In the genomic region with DNA sequence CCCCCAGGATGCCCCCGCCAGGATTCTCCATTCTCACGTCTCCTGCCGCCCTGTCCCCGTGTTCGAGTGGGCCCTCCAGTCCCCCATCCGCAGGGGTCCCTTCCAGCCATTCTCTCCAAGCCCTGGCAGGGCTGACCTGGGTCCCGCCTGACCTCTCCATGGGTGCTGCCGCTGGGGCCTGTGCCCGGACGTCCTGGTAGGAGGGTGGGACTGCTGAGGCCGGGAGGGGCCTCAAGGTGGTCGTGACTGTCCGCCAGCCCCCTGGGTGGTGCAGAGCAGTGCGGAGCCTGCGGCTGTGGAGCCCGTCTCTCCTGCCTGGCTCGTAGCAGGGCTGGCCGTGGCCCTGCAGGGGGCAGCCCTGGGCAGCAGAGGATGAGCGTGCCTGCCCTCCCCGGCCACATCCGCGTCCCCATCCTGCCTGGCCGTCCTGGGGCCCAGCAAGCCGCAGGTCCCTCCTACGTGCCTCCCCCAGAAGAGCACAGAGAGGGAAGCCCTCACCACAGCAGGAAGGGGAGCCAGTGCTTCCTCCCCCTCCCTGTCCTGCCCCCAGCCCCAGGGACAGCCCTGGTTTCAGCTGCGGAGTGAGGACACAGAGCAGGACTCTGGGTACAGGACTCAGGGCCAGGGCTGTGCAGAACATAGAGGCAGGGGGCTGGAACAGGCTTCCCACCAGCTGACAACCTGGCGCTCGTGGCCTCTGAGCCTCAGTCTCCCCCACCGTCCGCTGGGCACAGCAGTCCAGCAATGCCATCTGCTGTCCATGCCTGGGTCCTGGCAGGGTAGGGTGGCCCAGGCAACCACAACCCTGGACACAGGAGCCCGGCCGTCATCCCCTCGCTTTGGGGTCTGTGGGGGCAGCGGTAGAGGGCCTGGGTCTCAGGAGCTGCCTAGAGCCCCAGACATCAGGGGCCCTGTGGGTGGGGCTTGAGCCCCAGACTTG, we compare ENCODE assay signal across 8 cellular contexts. TPM values are rescaled to one million over a fixed set of nuclear protein-coding genes. Genes with fewer than 3 reads are reported as not detected.
DNase-seq lines count a peak whose midpoint lies in the region; ATAC-seq and TF ChIP-seq lines count a peak whose summit lies in the region.

No MANE protein-coding gene starts in this region.

- H3K9me3 ChIP-seq in MG63 (peaks cover under 1% of the 10 kb centered on the region; the same call in 1 of the 2 replicates), breast epithelium (peaks cover under 1 to 2% of the 10 kb centered on the region in 2 donors)

- no peaks in the 10 kb centered on the region for H3K36me3 Mint-ChIP-seq in activated B cell treated with CpG ODN at 0.5 μM for 24 hours (ENCODE audit: low read depth)

- POLR2A ChIA-PET in activated B cell treated with CpG ODN at 0.5 μM for 24 hours (lab: Charles Lee): interaction anchor here (1.0 to 1.7 kb wide), 6 partner anchors 33 to 232 kb away, joined by 3 to 11 read pairs (median 6); a partner anchor contains a TSS

- CTCF ChIA-PET in activated B cell treated with CpG ODN at 0.5 μM for 24 hours (lab: Charles Lee): interaction anchor here (0.9 to 1.3 kb wide), 4 partner anchors 96 to 233 kb away, joined by 3 to 6 read pairs (median 4); no protein-coding TSS in a partner anchor

- ATAC-seq in Right ventricle myocardium inferior (peak; percentile 84), activated B cell treated with CpG ODN at 0.5 μM for 24 hours (ENCODE audit: low read depth) (peak; percentile 98), GM21526 (IDR thresholded peaks at IDR 0.05; ENCODE audit: low FRiP score, unreplicated experiment) (no peak)

- H3K9me3 Mint-ChIP-seq in activated B cell treated with CpG ODN at 0.5 μM for 24 hours: no peaks in the 10 kb centered on the region

- H3K4me1 Mint-ChIP-seq in activated B cell treated with CpG ODN at 0.5 μM for 24 hours: peaks cover 11% of the 10 kb centered on the region

- peaks cover 15 to 19% of the 10 kb centered on the region in 2 donors for H3K4me1 ChIP-seq in breast epithelium

- peak overlapping the region; percentile 66 to 80 for H3K27ac ChIP-seq in breast epithelium

- no peak overlapping the region for H3K4me3 ChIP-seq in MG63
- peak overlapping the region in 1 of 3 donors; percentile 47 for H3K4me3 ChIP-seq in breast epithelium

- intact Hi-C loops in Right ventricle myocardium inferior (cut with DNase I): loop anchor here (5.0 kb wide), 2 partner anchors 45 to 80 kb away; a partner anchor contains a TSS
- intact Hi-C loops in cardiac septum (cut with DNase I): loop anchor here (5.0 kb wide), 1 partner anchor 80 kb away; a partner anchor contains a TSS
- intact Hi-C loops in activated B cell treated with CpG ODN at 0.5 μM for 24 hours (cut with micrococcal nuclease): loop anchor here (1.0 to 2.0 kb wide), 7 partner anchors 31 to 232 kb away; a partner anchor contains a TSS
- intact Hi-C loops in breast epithelium (cut with DNase I; ENCODE audit: low total_unique reads): loop anchor here (10.0 kb wide), 1 partner anchor 207 kb away; a partner anchor contains a TSS

- DNase-seq in Right ventricle myocardium inferior (ENCODE audit: missing footprints) (peak; percentile 87), cardiac septum (ENCODE audit: low spot score) (no peak), MG63 (peak; percentile 39), activated B cell treated with CpG ODN at 0.5 μM for 24 hours (peak; percentile 66), breast epithelium (ENCODE audit: low spot score in 2 of 2) (no peak), kidney tubule cell (ENCODE audit: low spot score) (peak; percentile 75)
- DNase-seq in stimulated activated CD4-positive, alpha-beta T cell treated with anti-CD3 and anti-CD28 coated beads, Interleukin-4, amount 100 ng/mL, for 48 hours (ENCODE audit: low read depth in 2 of 2): peak; percentile 42 to 54

- no peaks in the 10 kb centered on the region for H3K36me3 ChIP-seq in MG63
- no peaks in the 10 kb centered on the region for H3K36me3 ChIP-seq in breast epithelium

- no peaks in the 10 kb centered on the region for H3K27me3 ChIP-seq in MG63
- H3K27me3 ChIP-seq in breast epithelium: no peaks in the 10 kb centered on the region

- H3K27me3 Mint-ChIP-seq in activated B cell treated with CpG ODN at 0.5 μM for 24 hours: no peaks in the 10 kb centered on the region

- no peak overlapping the region for H3K4me3 Mint-ChIP-seq in activated B cell treated with CpG ODN at 0.5 μM for 24 hours

- H3K27ac Mint-ChIP-seq in activated B cell treated with CpG ODN at 0.5 μM for 24 hours: no peak overlapping the region

- TF ChIP-seq CTCF in activated B cell treated with CpG ODN at 0.5 μM for 24 hours (IDR thresholded peaks at IDR 0.05) (peak; percentile 68), breast epithelium (IDR thresholded peaks at IDR 0.05) (peak; percentile 39 to 70 (median 70))

- TF ChIP-seq POLR2A in breast epithelium (IDR thresholded peaks at IDR 0.05): no peak

RNA-seq across cellular contexts. Expression of a gene that starts 1.5 kb away (rescaled TPM):
- total RNA-seq in Right ventricle myocardium inferior (not detected), cardiac septum (not detected), activated B cell treated with CpG ODN at 0.5 μM for 24 hours (not detected in 2 replicates), breast epithelium (not detected)
- not detected in 2 replicates for total RNA-seq in MG63 (2014; rRNA removed; shearing (Covaris generic); ENCODE audit: low replicate concordance)

RNA-seq across cellular contexts. Expression of a gene that starts 41.9 kb away (rescaled TPM):
- 6.5 TPM for total RNA-seq in Right ventricle myocardium inferior
- 6.2 TPM for total RNA-seq in cardiac septum
- 2.9 and 6.0 TPM in 2 replicates for total RNA-seq in MG63 (2014; rRNA removed; shearing (Covaris generic); ENCODE audit: low replicate concordance)
- 87.4 and 95.8 TPM in 2 replicates for total RNA-seq in activated B cell treated with CpG ODN at 0.5 μM for 24 hours
- 10 to 100 TPM in 1 of 3 donors, 1 to 10 TPM in 2; 5.0 to 16.4 (median 9.1) TPM for total RNA-seq in breast epithelium

Comparison
In these comparisons a context has a peak if more than half of its experiments do, and no peak if none do; other contexts are left out.
1. DNase-seq: peak in Right ventricle myocardium inferior (single experiment), MG63 (single experiment), activated B cell treated with CpG ODN at 0.5 μM for 24 hours (single experiment), kidney tubule cell (single experiment) and stimulated activated CD4-positive, alpha-beta T cell treated with anti-CD3 and anti-CD28 coated beads, Interleukin-4, amount 100 ng/mL, for 48 hours (2 of 2); none in cardiac septum (single experiment) and breast epithelium (0 of 2).